ENCODE assay signal across 1 cellular context in genomic region chr1:64470670-64471217, GRCh38.
TF ChIP-seq lines count a peak whose summit lies in the region.

No MANE protein-coding gene starts in this region.

TF ChIP-seq in H1, 55 proteins besides CTCF, POLR2A, EP300 and RAD21 (continued from another document):
- TF ChIP-seq RXRA (IDR thresholded peaks at IDR 0.05; ENCODE audit: insufficient read depth, low read depth, low read length) = no peak
- TF ChIP-seq GABPA (IDR thresholded peaks at IDR 0.05; ENCODE audit: borderline replicate concordance, insufficient read depth, low read length) = no peak
- TF ChIP-seq CREB1 (IDR thresholded peaks at IDR 0.05) = no peak
- no peak for TF ChIP-seq MAFK (IDR thresholded peaks at IDR 0.05; ENCODE audit: low read depth, low read length)
- 0 out of 2 replicates have a peak, but pooled peaks have one; percentile 15 for TF ChIP-seq POLR2AphosphoS5 (IDR thresholded peaks at IDR 0.05; ENCODE audit: low read depth, low read length)
- TF ChIP-seq, protein P1, sequence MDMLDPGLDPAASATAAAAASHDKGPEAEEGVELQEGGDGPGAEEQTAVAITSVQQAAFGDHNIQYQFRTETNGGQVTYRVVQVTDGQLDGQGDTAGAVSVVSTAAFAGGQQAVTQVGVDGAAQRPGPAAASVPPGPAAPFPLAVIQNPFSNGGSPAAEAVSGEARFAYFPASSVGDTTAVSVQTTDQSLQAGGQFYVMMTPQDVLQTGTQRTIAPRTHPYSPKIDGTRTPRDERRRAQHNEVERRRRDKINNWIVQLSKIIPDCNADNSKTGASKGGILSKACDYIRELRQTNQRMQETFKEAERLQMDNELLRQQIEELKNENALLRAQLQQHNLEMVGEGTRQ (IDR thresholded peaks at IDR 0.05; ENCODE audit: low read length) = no peak
- TF ChIP-seq TAF7 (optimal IDR thresholded peaks at IDR 0.05; ENCODE audit: borderline replicate concordance, low read depth, low read length) = peak; percentile 20
- TF ChIP-seq KDM4A (IDR thresholded peaks at IDR 0.05; ENCODE audit: low read depth, low read length, severe bottlenecking) = peak; percentile 6
- no peak for TF ChIP-seq BACH1 (IDR thresholded peaks at IDR 0.05; ENCODE audit: low read length)
- TF ChIP-seq HDAC6 (IDR thresholded peaks at IDR 0.05; ENCODE audit: low read depth, low read length) = no peak
- TF ChIP-seq JUND (IDR thresholded peaks at IDR 0.05; ENCODE audit: low read length) = no peak
- no peak for TF ChIP-seq TCF12 (IDR thresholded peaks at IDR 0.05; ENCODE audit: low read depth, low read length)
- no peak for TF ChIP-seq JUN (IDR thresholded peaks at IDR 0.05; ENCODE audit: low read depth, low read length)
- peak; percentile 48 for TF ChIP-seq SAP30 (IDR thresholded peaks at IDR 0.05; ENCODE audit: insufficient read depth, insufficient replicate concordance, low read length)
- TF ChIP-seq YY1 (IDR thresholded peaks at IDR 0.05; ENCODE audit: low read depth, low read length) = no peak
TF ChIP-seq in H1: peak in this region for 5.
